In genomic region chr1:45654540-45655280, GRCh38 we compare ENCODE assay signal across 19 cellular contexts.
DNase-seq lines count a peak whose midpoint lies in the region; ATAC-seq, FAIRE-seq and TF ChIP-seq lines count a peak whose summit lies in the region.
"Had no signal": no experiment of that assay in that cellular context is flagged by ENCODE, and none has a peak within 500 bp of the region (broad histone marks: within the 10 kb centered on the region; RNA-seq: fewer than 3 reads in every experiment).

No MANE protein-coding gene starts in this region.

- FAIRE-seq in H54 (lab: Jason Lieb, UNC): no peak
- FAIRE-seq: GM18507 had no signal

- no peaks in the 10 kb centered on the region for H3K27me3 Mint-ChIP-seq in T-helper 2 cell treated with Interferon-gamma antibody and Interleukin-4, amounts not matched to agents 5 μg/mL and 100 μg/mL, for 36 hours (ENCODE audit: low read depth)
- H3K27me3 Mint-ChIP-seq: dendritic cell treated with granulocyte-macrophage colony-stimulating factor and Interleukin-4, amounts not matched to agents 40 ng/mL and 50 ng/mL, for 4 days had no signal

- peak; percentile 100 for ATAC-seq in stimulated activated effector memory CD8-positive, alpha-beta T cell treated with anti-CD3 and anti-CD28 coated beads, Interleukin-12 subunit alpha, Interleukin-12 subunit beta, amount 100 ng/mL, for 72 hours
- ATAC-seq in GM21528 (IDR thresholded peaks at IDR 0.05; ENCODE audit: low FRiP score, unreplicated experiment): no peak

- H3K4me1 Mint-ChIP-seq in T-helper 2 cell treated with Interferon-gamma antibody and Interleukin-4, amounts not matched to agents 5 μg/mL and 100 μg/mL, for 36 hours (ENCODE audit: low read depth): peaks cover 3% of the 10 kb centered on the region
- peaks cover 25% of the 10 kb centered on the region for H3K4me1 Mint-ChIP-seq in stimulated activated effector memory CD8-positive, alpha-beta T cell treated with anti-CD3 and anti-CD28 coated beads, Interleukin-12 subunit alpha, Interleukin-12 subunit beta, amount 100 ng/mL, for 72 hours

- TF ChIP-seq POLR2A in H54 (IDR thresholded peaks at IDR 0.05; ENCODE audit: low read depth, low read length): no peak

- no peak overlapping the region for H3K4me3 Mint-ChIP-seq in T-helper 2 cell treated with Interferon-gamma antibody and Interleukin-4, amounts not matched to agents 5 μg/mL and 100 μg/mL, for 36 hours
- peak overlapping the region; percentile 33 for H3K4me3 Mint-ChIP-seq in stimulated activated effector memory CD8-positive, alpha-beta T cell treated with anti-CD3 and anti-CD28 coated beads, Interleukin-12 subunit alpha, Interleukin-12 subunit beta, amount 100 ng/mL, for 72 hours
- H3K4me3 Mint-ChIP-seq: dendritic cell treated with granulocyte-macrophage colony-stimulating factor and Interleukin-4, amounts not matched to agents 40 ng/mL and 50 ng/mL, for 4 days; HFFc6 had no signal

- H3K9me3 Mint-ChIP-seq in T-helper 2 cell treated with Interferon-gamma antibody and Interleukin-4, amounts not matched to agents 5 μg/mL and 100 μg/mL, for 36 hours: no peaks in the 10 kb centered on the region
- H3K9me3 Mint-ChIP-seq in stimulated activated effector memory CD8-positive, alpha-beta T cell treated with anti-CD3 and anti-CD28 coated beads, Interleukin-12 subunit alpha, Interleukin-12 subunit beta, amount 100 ng/mL, for 72 hours: no peaks in the 10 kb centered on the region
- H3K9me3 Mint-ChIP-seq: dendritic cell treated with granulocyte-macrophage colony-stimulating factor and Interleukin-4, amounts not matched to agents 40 ng/mL and 50 ng/mL, for 4 days; HFFc6 had no signal

- no peak overlapping the region for H3K27ac Mint-ChIP-seq in T-helper 2 cell treated with Interferon-gamma antibody and Interleukin-4, amounts not matched to agents 5 μg/mL and 100 μg/mL, for 36 hours
- peak overlapping the region; percentile 87 for H3K27ac Mint-ChIP-seq in stimulated activated effector memory CD8-positive, alpha-beta T cell treated with anti-CD3 and anti-CD28 coated beads, Interleukin-12 subunit alpha, Interleukin-12 subunit beta, amount 100 ng/mL, for 72 hours
- H3K27ac Mint-ChIP-seq: dendritic cell treated with granulocyte-macrophage colony-stimulating factor and Interleukin-4, amounts not matched to agents 40 ng/mL and 50 ng/mL, for 4 days; HFFc6 had no signal

- peaks cover 65% of the 10 kb centered on the region for H3K36me3 Mint-ChIP-seq in T-helper 2 cell treated with Interferon-gamma antibody and Interleukin-4, amounts not matched to agents 5 μg/mL and 100 μg/mL, for 36 hours (ENCODE audit: low read depth)
- H3K36me3 Mint-ChIP-seq in stimulated activated effector memory CD8-positive, alpha-beta T cell treated with anti-CD3 and anti-CD28 coated beads, Interleukin-12 subunit alpha, Interleukin-12 subunit beta, amount 100 ng/mL, for 72 hours: peaks cover 100% of the 10 kb centered on the region

- H3K4me3 ChIP-seq in epithelial cell of esophagus (ENCODE audit: low read length): no peak overlapping the region
- H3K4me3 ChIP-seq: hepatocyte, MG63, thyroid gland had no signal

- no peak for TF ChIP-seq CTCF in epithelial cell of esophagus (IDR thresholded peaks at IDR 0.05; ENCODE audit: insufficient read depth, low read depth, low read length, missing control alignments)

- peak; percentile 6 for DNase-seq in stimulated activated CD4-positive, alpha-beta T cell treated with anti-CD3 and anti-CD28 coated beads, Interleukin-1b, Interleukin-23, amount 100 ng/mL, for 48 hours
- no peak for DNase-seq in stimulated activated CD4-positive, alpha-beta T cell treated with anti-CD3 and anti-CD28 coated beads, Interleukin-2, amount 100 ng/mL, for 24 hours
- peak; percentile 23 for DNase-seq in T-helper 2 cell treated with Interferon-gamma antibody and Interleukin-4, amounts not matched to agents 5 μg/mL and 100 μg/mL, for 36 hours (ENCODE audit: low spot score)
- peak; percentile 64 for DNase-seq in epithelial cell of esophagus (ENCODE audit: low read depth)
- no peak for DNase-seq in stimulated activated effector memory CD8-positive, alpha-beta T cell treated with anti-CD3 and anti-CD28 coated beads, Interleukin-12 subunit alpha, Interleukin-12 subunit beta, amount 100 ng/mL, for 72 hours (ENCODE audit: low spot score in 2 of 2)
- no peak for DNase-seq in NCI-H345 (lab: John Stamatoyannopoulos, UW)
- DNase-seq in H54 (ENCODE audit: insufficient read length, low spot score): no peak
- DNase-seq: activated CD4-positive, alpha-beta T cell treated with anti-CD3 and anti-CD28 coated beads for 4 hours; erythroblast; HFFc6; MG63; NCI-H2029 treated with DMSO at 0.1 percent for 48 hours; NCI-H524; SIG-M5; thyroid gland had no signal

Comparison
In these comparisons a context has a peak if more than half of its experiments do, and no peak if none do; other contexts are left out.
1. DNase-seq: peak in stimulated activated CD4-positive, alpha-beta T cell treated with anti-CD3 and anti-CD28 coated beads, Interleukin-1b, Interleukin-23, amount 100 ng/mL, for 48 hours (single experiment), T-helper 2 cell treated with Interferon-gamma antibody and Interleukin-4, amounts not matched to agents 5 μg/mL and 100 μg/mL, for 36 hours (single experiment) and epithelial cell of esophagus (single experiment); none in stimulated activated CD4-positive, alpha-beta T cell treated with anti-CD3 and anti-CD28 coated beads, Interleukin-2, amount 100 ng/mL, for 24 hours (0 of 2), stimulated activated effector memory CD8-positive, alpha-beta T cell treated with anti-CD3 and anti-CD28 coated beads, Interleukin-12 subunit alpha, Interleukin-12 subunit beta, amount 100 ng/mL, for 72 hours (0 of 2), NCI-H345 (single experiment) and H54 (single experiment).